In the genomic region with DNA sequence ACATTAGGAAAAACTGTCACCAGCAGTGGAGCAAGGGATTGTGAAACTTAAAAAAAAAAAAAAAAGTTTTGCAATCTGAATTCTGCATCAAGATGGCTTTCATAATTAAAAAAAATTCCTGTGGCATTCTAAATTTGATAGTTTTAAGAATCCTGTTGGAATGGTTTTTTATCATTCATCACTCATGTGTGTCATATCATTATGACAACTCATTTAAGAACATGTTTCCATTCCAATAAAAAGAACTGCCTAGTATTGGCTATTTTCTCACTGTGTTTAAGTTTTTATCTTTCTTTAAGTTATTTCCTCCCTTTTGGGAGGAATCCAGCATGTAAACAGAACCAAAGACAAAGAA, we compare ENCODE assay signal across 28 cellular contexts. TPM values are rescaled to one million over a fixed set of nuclear protein-coding genes. Genes with fewer than 3 reads are reported as not detected.
"Had no signal": no experiment of that assay in that cellular context is flagged by ENCODE, and none has a peak within 500 bp of the region (broad histone marks: within the 10 kb centered on the region; RNA-seq: fewer than 3 reads in every experiment).

No MANE protein-coding gene starts in this region.

- H3K36me3 Mint-ChIP-seq: naive thymus-derived CD8-positive, alpha-beta T cell; stimulated activated naive B cell treated with anti-CD40 and anti-IgM and Interleukin-4, amounts not matched to agents 10 μg/mL and 1 μg/mL and 100 μg/mL, for 72 hours had no signal

- H3K27ac ChIP-seq: colonic mucosa, heart left ventricle, testis, tibial nerve had no signal

- H3K4me1 Mint-ChIP-seq: naive thymus-derived CD8-positive, alpha-beta T cell; stimulated activated naive CD8-positive, alpha-beta T cell treated with anti-CD3 and anti-CD28 coated beads, Interleukin-15, amount 100 ng/mL, for 72 hours had no signal

- FAIRE-seq: islet of Langerhans had no signal

- DNase-seq: colonic mucosa; dermis blood vessel endothelial cell; endodermal cell; foreskin melanocyte; heart left ventricle; hypothalamus; kidney glomerular epithelial cell; mucosa of descending colon; naive thymus-derived CD8-positive, alpha-beta T cell; posterior cingulate gyrus; stimulated activated CD4-positive, alpha-beta T cell treated with anti-CD3 and anti-CD28 coated beads, Interleukin-2, amount 100 ng/mL, for 24 hours; stimulated activated CD4-positive, alpha-beta T cell treated with anti-CD3 and anti-CD28 coated beads, Interleukin-4, amount 100 ng/mL, for 4 hours; stimulated activated naive B cell treated with anti-CD40 and anti-IgM and Interleukin-4, amounts not matched to agents 10 μg/mL and 1 μg/mL and 100 μg/mL, for 72 hours; stimulated activated naive CD8-positive, alpha-beta T cell treated with anti-CD3 and anti-CD28 coated beads, Interleukin-15, amount 100 ng/mL, for 72 hours; testis had no signal

- H3K4me3 Mint-ChIP-seq: endodermal cell; naive thymus-derived CD8-positive, alpha-beta T cell; stimulated activated naive B cell treated with anti-CD40 and anti-IgM and Interleukin-4, amounts not matched to agents 10 μg/mL and 1 μg/mL and 100 μg/mL, for 72 hours; stimulated activated naive CD8-positive, alpha-beta T cell treated with anti-CD3 and anti-CD28 coated beads, Interleukin-15, amount 100 ng/mL, for 72 hours had no signal

- ATAC-seq: heart left ventricle; mucosa of descending colon; naive thymus-derived CD8-positive, alpha-beta T cell; sciatic nerve; stimulated activated naive B cell treated with anti-CD40 and anti-IgM and Interleukin-4, amounts not matched to agents 10 μg/mL and 1 μg/mL and 100 μg/mL, for 72 hours; stimulated activated naive CD8-positive, alpha-beta T cell treated with anti-CD3 and anti-CD28 coated beads, Interleukin-15, amount 100 ng/mL, for 72 hours had no signal

- H3K36me3 ChIP-seq: colonic mucosa, heart left ventricle, tibial nerve had no signal

- H3K27ac Mint-ChIP-seq: endodermal cell; naive thymus-derived CD8-positive, alpha-beta T cell; stimulated activated naive B cell treated with anti-CD40 and anti-IgM and Interleukin-4, amounts not matched to agents 10 μg/mL and 1 μg/mL and 100 μg/mL, for 72 hours; stimulated activated naive CD8-positive, alpha-beta T cell treated with anti-CD3 and anti-CD28 coated beads, Interleukin-15, amount 100 ng/mL, for 72 hours had no signal

- H3K27me3 Mint-ChIP-seq: stimulated activated naive B cell treated with anti-CD40 and anti-IgM and Interleukin-4, amounts not matched to agents 10 μg/mL and 1 μg/mL and 100 μg/mL, for 72 hours had no signal

- H3K9me3 ChIP-seq: colonic mucosa, heart left ventricle, mucosa of descending colon, testis, tibial nerve had no signal

- H3K4me3 ChIP-seq: colonic mucosa, heart left ventricle, mucosa of descending colon, testis, tibial nerve had no signal

- H3K27me3 ChIP-seq: colonic mucosa, heart left ventricle, testis, tibial nerve had no signal

- H3K4me1 ChIP-seq: colonic mucosa, heart left ventricle, testis, tibial nerve had no signal

- H3K9me3 Mint-ChIP-seq: endodermal cell had no signal

RNA-seq across cellular contexts. Expression of a gene that starts 26.2 kb away (rescaled TPM):
- total RNA-seq: dermis blood vessel endothelial cell; endodermal cell; glomerular endothelial cell; lung microvascular endothelial cell; mesenteric fat pad; mucosa of descending colon; naive thymus-derived CD8-positive, alpha-beta T cell; osteocyte; pulmonary artery endothelial cell; subcutaneous adipose tissue; testis; ureter had no signal
- polyA plus RNA-seq: naive thymus-derived CD8-positive, alpha-beta T cell; neural cell had no signal

RNA-seq across cellular contexts. Expression of a gene that starts 50.5 kb away (rescaled TPM):
- total RNA-seq: colonic mucosa; dermis blood vessel endothelial cell; endodermal cell; glomerular endothelial cell; heart left ventricle; lung microvascular endothelial cell; mesenteric fat pad; mucosa of descending colon; naive thymus-derived CD8-positive, alpha-beta T cell; osteocyte; pulmonary artery endothelial cell; sciatic nerve; skeletal muscle tissue; subcutaneous adipose tissue; tibial nerve had no signal
- polyA plus RNA-seq: heart left ventricle; liver; naive thymus-derived CD8-positive, alpha-beta T cell; neural cell had no signal
